In the genomic region with DNA sequence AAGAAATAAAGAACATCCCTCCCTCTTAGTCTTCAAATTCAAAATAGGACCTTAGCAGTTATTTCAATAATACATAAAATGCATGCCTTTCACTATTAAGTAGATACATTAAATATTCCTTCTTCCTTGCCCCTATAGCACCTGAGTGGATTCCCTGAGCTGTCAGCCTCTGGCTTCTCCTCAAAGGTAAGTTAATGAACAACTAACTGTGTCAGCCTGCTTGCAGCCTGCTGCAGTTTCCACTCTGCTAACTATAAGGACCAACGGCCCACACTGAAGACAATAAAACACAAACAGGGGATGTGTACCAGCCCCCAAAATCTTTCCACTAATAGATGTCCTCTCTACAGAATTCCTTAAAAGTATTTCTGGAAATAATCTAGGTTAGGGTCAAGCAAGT, we compare ENCODE assay signal across 19 cellular contexts. TPM values are rescaled to one million over a fixed set of nuclear protein-coding genes. Genes with fewer than 3 reads are reported as not detected.
DNase-seq lines count a peak whose midpoint lies in the region; ATAC-seq, FAIRE-seq and TF ChIP-seq lines count a peak whose summit lies in the region.
"Had no signal": no experiment of that assay in that cellular context is flagged by ENCODE, and none has a peak within 500 bp of the region (broad histone marks: within the 10 kb centered on the region; RNA-seq: fewer than 3 reads in every experiment).

No MANE protein-coding gene starts in this region.

- no peaks in the 10 kb centered on the region for H3K9me3 ChIP-seq in keratinocyte (ENCODE audit: control insufficient read depth, low read depth, low read length)
- H3K9me3 ChIP-seq in suprapubic skin: no peaks in the 10 kb centered on the region
- H3K9me3 ChIP-seq: ascending aorta had no signal

- no peaks in the 10 kb centered on the region for H3K36me3 Mint-ChIP-seq in neural crest cell (ENCODE audit: low read depth)
- H3K36me3 Mint-ChIP-seq: CD4-positive, CD25-positive, alpha-beta regulatory T cell had no signal

- H3K27ac ChIP-seq in keratinocyte (ENCODE audit: control insufficient read depth, insufficient read depth, low read length) (no peak overlapping the region), suprapubic skin (no peak overlapping the region)
- H3K27ac ChIP-seq: ascending aorta, SK-N-MC had no signal

- H4K20me1 ChIP-seq in keratinocyte (ENCODE audit: control insufficient read depth, extremely low read depth, insufficient read depth, low read length): no peaks in the 10 kb centered on the region

- TF ChIP-seq CTCF in keratinocyte (optimal IDR thresholded peaks at IDR 0.05 in 1 of 3, IDR thresholded peaks at IDR 0.05 in 1 of 3, conservative IDR thresholded peaks at IDR 0.05 in 1 of 3; ENCODE audit: extremely low read depth in 1 of 3, insufficient read depth in 2 of 3, low read length in 3 of 3) (no peak), neural crest cell (conservative IDR thresholded peaks at IDR 0.05) (no peak), suprapubic skin (IDR thresholded peaks at IDR 0.05) (no peak)

- no peak overlapping the region for H3K27ac Mint-ChIP-seq in neural crest cell (ENCODE audit: unreplicated experiment)
- H3K27ac Mint-ChIP-seq: activated T-cell treated with anti-CD3 and anti-CD28 coated beads, Interleukin-2, amount 50 U/mL, for 72 hours; CD4-positive, CD25-positive, alpha-beta regulatory T cell had no signal

- H3K4me1 ChIP-seq in keratinocyte (ENCODE audit: control insufficient read depth, extremely low read depth, insufficient read depth, low read length): peaks cover 64% of the 10 kb centered on the region
- peaks cover 57% of the 10 kb centered on the region for H3K4me1 ChIP-seq in suprapubic skin

- peak overlapping the region in 2 of 3 experiments; percentile 77 to 91 for H3K4me3 ChIP-seq in keratinocyte (ENCODE audit: control insufficient read depth in 2 of 3, extremely low read depth in 1 of 3, insufficient read depth in 2 of 3, low read depth in 1 of 3, low read length in 3 of 3)
- no peak overlapping the region for H3K4me3 ChIP-seq in suprapubic skin
- H3K4me3 ChIP-seq: ascending aorta had no signal

- peak; percentile 60 for FAIRE-seq in RCC 7860 (lab: Jason Lieb, UNC)
- no peak for FAIRE-seq in keratinocyte (lab: Jason Lieb, UNC)

- DNase-seq in DMS53 (lab: John Stamatoyannopoulos, UW) (peak; percentile 61), RCC 7860 (ENCODE audit: low spot score) (no peak), keratinocyte (ENCODE audit: low read depth, low spot score) (no peak), neural crest cell (ENCODE audit: low read depth, low spot score) (no peak), DMS 273 (lab: John Stamatoyannopoulos, UW; ENCODE audit: unreplicated experiment) (no peak), SW 1271 (lab: John Stamatoyannopoulos, UW) (no peak), suprapubic skin (ENCODE audit: low spot score in 2 of 2) (no peak)
- DNase-seq: activated CD4-positive, CD25-positive, alpha-beta regulatory T cell treated with anti-CD3 and anti-CD28 coated beads, Interleukin-2, amount 50 U/mL, for 72 hours; activated naive CD4-positive, alpha-beta T cell treated with anti-CD3 and anti-CD28 coated beads, Interleukin-2, amount 50 U/mL, for 16 hours; activated T-cell treated with anti-CD3 and anti-CD28 coated beads, Interleukin-2, amount 50 U/mL, for 72 hours; CD4-positive, CD25-positive, alpha-beta regulatory T cell; effector memory CD4-positive, alpha-beta T cell; KBM-7; NCI-H187; nucleus accumbens; right cardiac atrium had no signal

- no peak for TF ChIP-seq POLR2A in suprapubic skin (IDR thresholded peaks at IDR 0.05)

- ATAC-seq in HG02642 (IDR thresholded peaks at IDR 0.05; ENCODE audit: poor library complexity, unreplicated experiment): no peak
- ATAC-seq: activated T-cell treated with anti-CD3 and anti-CD28 coated beads, Interleukin-2, amount 50 U/mL, for 72 hours; right cardiac atrium had no signal

- H3K4me2 ChIP-seq in keratinocyte (ENCODE audit: control insufficient read depth, extremely low read depth, insufficient read depth, low read depth, low read length): peak overlapping the region; percentile 98

- H3K36me3 ChIP-seq in keratinocyte (ENCODE audit: control insufficient read depth in 2 of 2, extremely low read depth in 1 of 2, insufficient read depth in 2 of 2, low read length in 2 of 2): peaks cover 5 to 16% of the 10 kb centered on the region in 2 experiments
- no peaks in the 10 kb centered on the region for H3K36me3 ChIP-seq in suprapubic skin
- H3K36me3 ChIP-seq: ascending aorta had no signal

- TF ChIP-seq EP300 in suprapubic skin (IDR thresholded peaks at IDR 0.05): no peak

- dilution Hi-C loops in keratinocyte (cut with MboI; ENCODE audit: extremely low pct_ligation_motif_present, low sequenced_read_pairs): no loop called here

- H3K27me3 ChIP-seq in keratinocyte (ENCODE audit: control insufficient read depth, extremely low read depth, insufficient read depth, low read length) (no peaks in the 10 kb centered on the region), suprapubic skin (no peaks in the 10 kb centered on the region)
- H3K27me3 ChIP-seq: ascending aorta had no signal

- peak overlapping the region; percentile 42 for H3K4me3 Mint-ChIP-seq in neural crest cell

- H3K4me1 Mint-ChIP-seq in neural crest cell: peaks cover 68% of the 10 kb centered on the region

- WGBS in suprapubic skin: 55% methylated on average over 1 of the region's 1 CpG

- H3K9me3 Mint-ChIP-seq in neural crest cell: no peaks in the 10 kb centered on the region
- H3K9me3 Mint-ChIP-seq: activated T-cell treated with anti-CD3 and anti-CD28 coated beads, Interleukin-2, amount 50 U/mL, for 72 hours had no signal

- H3K27me3 Mint-ChIP-seq in neural crest cell (ENCODE audit: low read depth): peaks cover 16% of the 10 kb centered on the region
- H3K27me3 Mint-ChIP-seq: CD4-positive, CD25-positive, alpha-beta regulatory T cell had no signal

- H3K9me1 ChIP-seq in keratinocyte (ENCODE audit: control insufficient read depth, extremely low read depth, insufficient read depth, low read length): no peaks in the 10 kb centered on the region

- H3K79me2 ChIP-seq in keratinocyte (ENCODE audit: control insufficient read depth, insufficient read depth, low read length): peaks cover 87% of the 10 kb centered on the region

- H3K9ac ChIP-seq in keratinocyte (ENCODE audit: control insufficient read depth, extremely low read depth, insufficient read depth, low read length): peak overlapping the region; percentile 6

- no peak overlapping the region for H2AFZ ChIP-seq in keratinocyte (ENCODE audit: control insufficient read depth, low read length)

RNA-seq across cellular contexts. Expression of a gene that starts 5.0 kb away (rescaled TPM):
- 18.7 to 57.6 TPM (median 32.1 TPM) in 3 replicates for polyA plus RNA-seq in keratinocyte
- 48.7 TPM for polyA plus RNA-seq in keratinocyte (2011; ENCODE audit: low read depth)
- 47.7 and 50.2 TPM in 2 replicates for polyA plus RNA-seq in keratinocyte (2011; cell fraction: cytosol; rRNA removed)
- 33.7 and 34.6 TPM in 2 replicates for polyA plus RNA-seq in keratinocyte (2011; cell fraction: nucleus; rRNA removed)
- polyA plus RNA-seq in keratinocyte (2012; ENCODE audit: low replicate concordance): 49.3 and 53.0 TPM in 2 replicates
- 33.7 to 42.3 TPM (median 35.1 TPM) in 3 replicates for polyA minus RNA-seq in keratinocyte
- polyA minus RNA-seq in keratinocyte (2011; cell fraction: cytosol; rRNA and poly(A)+ RNA removed): 30.9 TPM
- 25.3 and 31.6 TPM in 2 replicates for polyA minus RNA-seq in keratinocyte (2011; cell fraction: nucleus; rRNA and poly(A)+ RNA removed)
- 27.8 and 29.7 TPM in 2 replicates for total RNA-seq in neural crest cell
- total RNA-seq in suprapubic skin: 100 to 1,000 TPM in 1 of 4 donors, 10 to 100 TPM in 3; 31.9 to 104 (median 69.7) TPM
